In the genomic region with DNA sequence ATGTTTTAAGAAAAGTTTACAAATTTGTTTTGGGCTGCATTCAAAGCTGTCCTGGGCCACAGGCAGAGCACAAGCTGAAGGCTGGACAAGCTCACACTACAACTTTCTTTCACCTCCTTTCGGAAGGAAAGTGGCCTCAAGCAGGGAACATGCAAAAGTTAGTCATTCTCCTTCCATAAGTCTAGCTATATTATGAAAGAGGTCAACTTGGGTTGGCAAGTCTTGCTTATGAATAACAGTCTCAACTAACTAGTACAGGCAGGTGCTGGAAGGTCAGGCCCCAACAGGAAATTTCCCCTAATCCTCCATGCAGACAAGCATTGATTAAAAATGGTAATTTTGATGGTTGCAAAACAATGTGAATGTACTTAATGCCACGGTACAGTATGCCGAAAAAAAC, we compare ENCODE assay signal across 19 cellular contexts.
DNase-seq lines count a peak whose midpoint lies in the region; ATAC-seq, FAIRE-seq and TF ChIP-seq lines count a peak whose summit lies in the region.
"Had no signal": no experiment of that assay in that cellular context is flagged by ENCODE, and none has a peak within 500 bp of the region (broad histone marks: within the 10 kb centered on the region; RNA-seq: fewer than 3 reads in every experiment).

No MANE protein-coding gene starts in this region.

- in situ Hi-C loops in HepG2 (cut with HindIII; ENCODE audit: extremely low pct_ligation_motif_present, low pct_unique_long_range_greater_than_20kb) = no loop called here

- TF ChIP-seq EP300 in HepG2 (IDR thresholded peaks at IDR 0.05; ENCODE audit: low read depth in 2 of 2, low read length in 2 of 2) = no peak
- TF ChIP-seq EP300 in HepG2 (CRISPR knock-in tag; IDR thresholded peaks at IDR 0.05; ENCODE audit: borderline replicate concordance) = no peak

- dilution Hi-C loops in keratinocyte (cut with MboI; ENCODE audit: extremely low pct_ligation_motif_present, low sequenced_read_pairs) = no loop called here

- H2AFZ ChIP-seq in keratinocyte (ENCODE audit: control insufficient read depth, low read length) (no peak overlapping the region), HepG2 (ENCODE audit: low read length) (no peak overlapping the region)
- H2AFZ ChIP-seq: PC-9 had no signal

- CTCF ChIA-PET in RWPE1 (lab: Yijun Ruan, JAX) (no interaction called here), HepG2 (lab: Yijun Ruan, JAX; ENCODE audit: low intra/inter-chr PET ratio, low total read pairs) (no interaction called here)

- ATAC-seq in GM21619 (IDR thresholded peaks at IDR 0.05; ENCODE audit: unreplicated experiment) (no peak), HepG2 (no peak)

- H3K4me2 ChIP-seq in keratinocyte (ENCODE audit: control insufficient read depth, extremely low read depth, insufficient read depth, low read depth, low read length) (peak overlapping the region; percentile 1), HepG2 (ENCODE audit: low read depth, low read length) (no peak overlapping the region)
- H3K4me2 ChIP-seq: PC-9 had no signal

- peak; percentile 15 for DNase-seq in HCEC 1CT
- DNase-seq in RWPE1 (ENCODE audit: low spot score) = peak; percentile 65
- peak; percentile 50 for DNase-seq in choroid plexus epithelial cell (ENCODE audit: low read depth)
- peak; percentile 53 for DNase-seq in keratinocyte (ENCODE audit: low read depth, low spot score)
- DNase-seq in NOMO-1 treated with dmso at 0.1 percent for 144 hours (lab: John Stamatoyannopoulos, UW; ENCODE audit: unreplicated experiment) = no peak
- DNase-seq in HepG2 (ENCODE audit: low spot score) = no peak
- no peak for DNase-seq in stimulated activated CD4-positive, alpha-beta T cell treated with anti-CD3 and anti-CD28 coated beads, Interleukin-4, amount 100 ng/mL, for 4 hours
- DNase-seq: COR-L47, DMS 273 treated with DMSO at 0.1 percent for 48 hours, DND-41, KBM-7, MV-4-11, NCI-H1694 treated with DMSO at 0.1 percent for 48 hours, NCI-H510A, NCI-H774, PC-9, SJCRH30 had no signal

- POLR2A ChIA-PET in RWPE1 (lab: Yijun Ruan, JAX; ENCODE audit: low non-redundant PET) = interaction anchor here (0.7 kb wide), 1 partner anchor 73 kb away, joined by 3 read pairs; no protein-coding TSS in a partner anchor
- POLR2A ChIA-PET in HepG2 (lab: Yijun Ruan, JAX) = no interaction called here

- H3K9ac ChIP-seq in keratinocyte (ENCODE audit: control insufficient read depth, extremely low read depth, insufficient read depth, low read length) = no peak overlapping the region
- H3K9ac ChIP-seq in HepG2 (ENCODE audit: insufficient read depth, low read depth, low read length) = no peak overlapping the region

- TF ChIP-seq RAD21 in HepG2 (CRISPR knock-in tag; IDR thresholded peaks at IDR 0.05) = no peak

- H3K4me1 ChIP-seq in keratinocyte (ENCODE audit: control insufficient read depth, extremely low read depth, insufficient read depth, low read length) = peaks cover 31% of the 10 kb centered on the region
- peaks cover 40% of the 10 kb centered on the region for H3K4me1 ChIP-seq in HepG2 (ENCODE audit: insufficient read depth, low read length)
- H3K4me1 ChIP-seq: SJCRH30 had no signal

- peaks cover 84% of the 10 kb centered on the region for H3K79me2 ChIP-seq in keratinocyte (ENCODE audit: control insufficient read depth, insufficient read depth, low read length)
- peaks cover 36% of the 10 kb centered on the region for H3K79me2 ChIP-seq in HepG2 (ENCODE audit: insufficient read depth, low read length)

- H3K9me1 ChIP-seq in keratinocyte (ENCODE audit: control insufficient read depth, extremely low read depth, insufficient read depth, low read length) = no peaks in the 10 kb centered on the region

- BruUV-seq in HepG2 (replicated peaks; lab: Mats Ljungman, UMichigan) = no TSS peak

- no peaks in the 10 kb centered on the region for H4K20me1 ChIP-seq in keratinocyte (ENCODE audit: control insufficient read depth, extremely low read depth, insufficient read depth, low read length)
- no peaks in the 10 kb centered on the region for H4K20me1 ChIP-seq in HepG2 (ENCODE audit: insufficient read depth, low read length)

- H3K27me3 ChIP-seq in keratinocyte (ENCODE audit: control insufficient read depth, extremely low read depth, insufficient read depth, low read length) (no peaks in the 10 kb centered on the region), HepG2 (ENCODE audit: control insufficient read depth in 1 of 2, insufficient read depth in 2 of 2, low read length in 2 of 2) (no peaks in the 10 kb centered on the region)
- H3K27me3 ChIP-seq: SJCRH30 had no signal

- TF ChIP-seq POLR2A in HepG2 (IDR thresholded peaks at IDR 0.05; ENCODE audit: insufficient read depth in 1 of 2, low read depth in 2 of 2, low read length in 2 of 2) = no peak

- FAIRE-seq in keratinocyte (lab: Jason Lieb, UNC) (peak; percentile 88), HepG2 (lab: Jason Lieb, UNC) (no peak)

- no peak overlapping the region for H3K4me3 ChIP-seq in choroid plexus epithelial cell (ENCODE audit: low read depth, low read length)
- no peak overlapping the region for H3K4me3 ChIP-seq in keratinocyte (ENCODE audit: control insufficient read depth in 2 of 3, extremely low read depth in 1 of 3, insufficient read depth in 2 of 3, low read depth in 1 of 3, low read length in 3 of 3)
- no peak overlapping the region for H3K4me3 ChIP-seq in HepG2 (replicated peaks in 1 of 3; ENCODE audit: insufficient read depth in 1 of 3, low read depth in 2 of 3, low read length in 3 of 3)
- H3K4me3 ChIP-seq: HAP-1, PC-9, SJCRH30 had no signal

- H3K36me3 ChIP-seq in keratinocyte (ENCODE audit: control insufficient read depth in 2 of 2, extremely low read depth in 1 of 2, insufficient read depth in 2 of 2, low read length in 2 of 2) (peaks cover 2 to 3% of the 10 kb centered on the region in 2 experiments), HepG2 (replicated peaks in 1 of 2; ENCODE audit: control insufficient read depth in 1 of 2, insufficient read depth in 2 of 2, low read length in 2 of 2) (no peaks in the 10 kb centered on the region)
- H3K36me3 ChIP-seq: HAP-1, SJCRH30 had no signal

- TF ChIP-seq CTCF in RWPE1 (conservative IDR thresholded peaks at IDR 0.05; ENCODE audit: low read depth) = no peak
- TF ChIP-seq CTCF in choroid plexus epithelial cell (conservative IDR thresholded peaks at IDR 0.05; ENCODE audit: low read depth, low read length) = no peak
- no peak for TF ChIP-seq CTCF in keratinocyte (optimal IDR thresholded peaks at IDR 0.05 in 1 of 3, IDR thresholded peaks at IDR 0.05 in 1 of 3, conservative IDR thresholded peaks at IDR 0.05 in 1 of 3; ENCODE audit: extremely low read depth in 1 of 3, insufficient read depth in 2 of 3, low read length in 3 of 3)
- TF ChIP-seq CTCF in HepG2 (CRISPR knock-in tag; IDR thresholded peaks at IDR 0.05) = no peak

- H3K27ac ChIP-seq in RWPE1 = peak overlapping the region; percentile 81
- H3K27ac ChIP-seq in keratinocyte (ENCODE audit: control insufficient read depth, insufficient read depth, low read length) = peak overlapping the region; percentile 59
- H3K27ac ChIP-seq in HepG2 (ENCODE audit: extremely low read length, insufficient read depth, low read length) = no peak overlapping the region
- H3K27ac ChIP-seq: PC-9, SJCRH30 had no signal

- WGBS in HepG2 (ENCODE audit: low lambda C conversion rate) = 96% methylated on average over 3 of the region's 3 CpGs

- H3K9me3 ChIP-seq in keratinocyte (ENCODE audit: control insufficient read depth, low read depth, low read length) (no peaks in the 10 kb centered on the region), HepG2 (ENCODE audit: low read length) (no peaks in the 10 kb centered on the region)
- H3K9me3 ChIP-seq: HAP-1, SJCRH30 had no signal

- intact Hi-C loops in HepG2 (cut with micrococcal nuclease; ENCODE audit: unreplicated experiment) = no loop called here

TF ChIP-seq in HepG2, 621 proteins besides CTCF, POLR2A, EP300 and RAD21 (continues in another document):
- no peak for TF ChIP-seq TP53 (CRISPR knock-in tag; conservative IDR thresholded peaks at IDR 0.05)
- TF ChIP-seq HIVEP1 (CRISPR knock-in tag; IDR thresholded peaks at IDR 0.05) = no peak
- TF ChIP-seq ZNF629 (CRISPR knock-in tag; conservative IDR thresholded peaks at IDR 0.05) = no peak
- no peak for TF ChIP-seq ZMYM4 (CRISPR knock-in tag; IDR thresholded peaks at IDR 0.05)
- no peak for TF ChIP-seq ZNF570 (CRISPR knock-in tag; IDR thresholded peaks at IDR 0.05; ENCODE audit: borderline replicate concordance)
- no peak for TF ChIP-seq ZBTB8A (CRISPR knock-in tag; IDR thresholded peaks at IDR 0.05; ENCODE audit: borderline replicate concordance, low read depth)
- no peak for TF ChIP-seq ZNF382 (CRISPR knock-in tag; IDR thresholded peaks at IDR 0.05; ENCODE audit: borderline replicate concordance)
- TF ChIP-seq, protein P1, sequence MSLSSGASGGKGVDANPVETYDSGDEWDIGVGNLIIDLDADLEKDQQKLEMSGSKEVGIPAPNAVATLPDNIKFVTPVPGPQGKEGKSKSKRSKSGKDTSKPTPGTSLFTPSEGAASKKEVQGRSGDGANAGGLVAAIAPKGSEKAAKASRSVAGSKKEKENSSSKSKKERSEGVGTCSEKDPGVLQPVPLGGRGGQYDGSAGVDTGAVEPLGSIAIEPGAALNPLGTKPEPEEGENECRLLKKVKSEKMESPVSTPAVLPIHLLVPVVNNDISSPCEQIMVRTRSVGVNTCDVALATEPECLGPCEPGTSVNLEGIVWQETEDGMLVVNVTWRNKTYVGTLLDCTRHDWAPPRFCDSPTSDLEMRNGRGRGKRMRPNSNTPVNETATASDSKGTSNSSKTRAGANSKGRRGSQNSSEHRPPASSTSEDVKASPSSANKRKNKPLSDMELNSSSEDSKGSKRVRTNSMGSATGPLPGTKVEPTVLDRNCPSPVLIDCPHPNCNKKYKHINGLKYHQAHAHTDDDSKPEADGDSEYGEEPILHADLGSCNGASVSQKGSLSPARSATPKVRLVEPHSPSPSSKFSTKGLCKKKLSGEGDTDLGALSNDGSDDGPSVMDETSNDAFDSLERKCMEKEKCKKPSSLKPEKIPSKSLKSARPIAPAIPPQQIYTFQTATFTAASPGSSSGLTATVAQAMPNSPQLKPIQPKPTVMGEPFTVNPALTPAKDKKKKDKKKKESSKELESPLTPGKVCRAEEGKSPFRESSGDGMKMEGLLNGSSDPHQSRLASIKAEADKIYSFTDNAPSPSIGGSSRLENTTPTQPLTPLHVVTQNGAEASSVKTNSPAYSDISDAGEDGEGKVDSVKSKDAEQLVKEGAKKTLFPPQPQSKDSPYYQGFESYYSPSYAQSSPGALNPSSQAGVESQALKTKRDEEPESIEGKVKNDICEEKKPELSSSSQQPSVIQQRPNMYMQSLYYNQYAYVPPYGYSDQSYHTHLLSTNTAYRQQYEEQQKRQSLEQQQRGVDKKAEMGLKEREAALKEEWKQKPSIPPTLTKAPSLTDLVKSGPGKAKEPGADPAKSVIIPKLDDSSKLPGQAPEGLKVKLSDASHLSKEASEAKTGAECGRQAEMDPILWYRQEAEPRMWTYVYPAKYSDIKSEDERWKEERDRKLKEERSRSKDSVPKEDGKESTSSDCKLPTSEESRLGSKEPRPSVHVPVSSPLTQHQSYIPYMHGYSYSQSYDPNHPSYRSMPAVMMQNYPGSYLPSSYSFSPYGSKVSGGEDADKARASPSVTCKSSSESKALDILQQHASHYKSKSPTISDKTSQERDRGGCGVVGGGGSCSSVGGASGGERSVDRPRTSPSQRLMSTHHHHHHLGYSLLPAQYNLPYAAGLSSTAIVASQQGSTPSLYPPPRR (CRISPR knock-in tag; IDR thresholded peaks at IDR 0.05; ENCODE audit: borderline replicate concordance) = no peak
- TF ChIP-seq MZF1 (CRISPR knock-in tag; IDR thresholded peaks at IDR 0.05; ENCODE audit: borderline replicate concordance) = no peak

Comparison
In these comparisons a context has a peak if more than half of its experiments do, and no peak if none do; other contexts are left out.
1. DNase-seq: peak in HCEC 1CT (single experiment), RWPE1 (single experiment), choroid plexus epithelial cell (single experiment) and keratinocyte (single experiment); none in NOMO-1 treated with dmso at 0.1 percent for 144 hours (single experiment), HepG2 (single experiment) and stimulated activated CD4-positive, alpha-beta T cell treated with anti-CD3 and anti-CD28 coated beads, Interleukin-4, amount 100 ng/mL, for 4 hours (0 of 2).